ENCODE assay signal across 16 cellular contexts in the genomic region with DNA sequence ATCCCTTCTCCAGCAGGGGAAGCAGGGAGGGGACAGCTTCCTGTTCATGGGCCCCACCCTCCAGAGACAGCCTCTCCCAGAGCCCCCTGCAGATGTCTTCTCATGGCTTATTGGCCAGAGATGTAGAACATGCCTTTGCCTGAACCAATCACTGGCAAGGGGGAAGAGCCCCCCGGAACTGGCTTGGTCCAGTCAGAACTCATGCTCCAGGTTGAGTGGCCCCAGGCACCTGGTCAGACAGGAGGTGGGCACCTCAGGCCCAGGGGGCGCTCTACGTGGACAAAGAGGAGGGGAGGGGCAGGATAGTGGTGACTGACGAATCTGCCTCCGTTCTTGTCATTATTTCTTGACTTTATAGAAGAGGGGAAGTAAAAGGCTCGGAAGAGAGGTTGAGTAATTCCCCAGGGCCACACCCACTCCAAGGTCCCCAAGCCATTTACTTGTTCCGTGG. TPM values are rescaled to one million over a fixed set of nuclear protein-coding genes. Genes with fewer than 3 reads are reported as not detected.
DNase-seq lines count a peak whose midpoint lies in the region; ATAC-seq, FAIRE-seq and TF ChIP-seq lines count a peak whose summit lies in the region.
"Had no signal": no experiment of that assay in that cellular context is flagged by ENCODE, and none has a peak within 500 bp of the region (broad histone marks: within the 10 kb centered on the region; RNA-seq: fewer than 3 reads in every experiment).

No MANE protein-coding gene starts in this region.

- no peak overlapping the region for H3K9ac ChIP-seq in kidney (ENCODE audit: low read length in 2 of 2)

- intact Hi-C loops in kidney (cut with DNase I) (no loop called here), aorta (cut with DNase I) (no loop called here)

- no peak for FAIRE-seq in kidney (lab: Jason Lieb, UNC)

- no peaks in the 10 kb centered on the region for H3K4me1 ChIP-seq in kidney (ENCODE audit: control insufficient read depth in 1 of 2, insufficient read depth in 1 of 2, low read depth in 1 of 2, low read length in 2 of 2)
- no peaks in the 10 kb centered on the region for H3K4me1 ChIP-seq in aorta (ENCODE audit: control insufficient read depth in 1 of 2, insufficient read depth in 2 of 2, low read length in 2 of 2)

- H3K9me3 Mint-ChIP-seq in activated naive CD8-positive, alpha-beta T cell treated with anti-CD3 and anti-CD28 coated beads, Interleukin-2, amount 50 U/mL, for 24 hours = no peaks in the 10 kb centered on the region
- no peaks in the 10 kb centered on the region for H3K9me3 Mint-ChIP-seq in activated naive CD8-positive, alpha-beta T cell treated with anti-CD3 and anti-CD28 coated beads for 36 hours
- H3K9me3 Mint-ChIP-seq: activated naive CD8-positive, alpha-beta T cell treated with anti-CD3 and anti-CD28 coated beads, Interleukin-2, amount 10 ng/mL, durations not matched to agents 7 days and 5 days; nephron progenitor cell had no signal

- no peak overlapping the region for H3K27ac Mint-ChIP-seq in activated naive CD8-positive, alpha-beta T cell treated with anti-CD3 and anti-CD28 coated beads, Interleukin-2, amount 50 U/mL, for 24 hours
- no peak overlapping the region for H3K27ac Mint-ChIP-seq in activated naive CD8-positive, alpha-beta T cell treated with anti-CD3 and anti-CD28 coated beads for 36 hours
- H3K27ac Mint-ChIP-seq: activated naive CD8-positive, alpha-beta T cell treated with anti-CD3 and anti-CD28 coated beads, Interleukin-2, amount 10 ng/mL, durations not matched to agents 7 days and 5 days; nephron progenitor cell had no signal

- no peaks in the 10 kb centered on the region for H3K27me3 Mint-ChIP-seq in activated naive CD8-positive, alpha-beta T cell treated with anti-CD3 and anti-CD28 coated beads, Interleukin-2, amount 50 U/mL, for 24 hours
- no peaks in the 10 kb centered on the region for H3K27me3 Mint-ChIP-seq in activated naive CD8-positive, alpha-beta T cell treated with anti-CD3 and anti-CD28 coated beads for 36 hours

- H3K36me3 ChIP-seq in kidney (ENCODE audit: control insufficient read depth in 1 of 2, insufficient read depth in 2 of 2, low read length in 2 of 2) (no peaks in the 10 kb centered on the region), aorta (ENCODE audit: control insufficient read depth in 1 of 2, insufficient read depth in 2 of 2, low read length in 1 of 2) (no peaks in the 10 kb centered on the region)
- H3K36me3 ChIP-seq: WERI-Rb-1 had no signal

- no peaks in the 10 kb centered on the region for H3K27me3 ChIP-seq in aorta (ENCODE audit: control insufficient read depth in 1 of 2, insufficient read depth in 2 of 2, low read length in 1 of 2)

- H3K4me3 Mint-ChIP-seq in activated naive CD8-positive, alpha-beta T cell treated with anti-CD3 and anti-CD28 coated beads, Interleukin-2, amount 50 U/mL, for 24 hours = no peak overlapping the region
- no peak overlapping the region for H3K4me3 Mint-ChIP-seq in activated naive CD8-positive, alpha-beta T cell treated with anti-CD3 and anti-CD28 coated beads for 36 hours
- H3K4me3 Mint-ChIP-seq: activated naive CD8-positive, alpha-beta T cell treated with anti-CD3 and anti-CD28 coated beads, Interleukin-2, amount 10 ng/mL, durations not matched to agents 7 days and 5 days; nephron progenitor cell had no signal

- H3K4me1 Mint-ChIP-seq in activated naive CD8-positive, alpha-beta T cell treated with anti-CD3 and anti-CD28 coated beads, Interleukin-2, amount 50 U/mL, for 24 hours = no peaks in the 10 kb centered on the region
- no peaks in the 10 kb centered on the region for H3K4me1 Mint-ChIP-seq in activated naive CD8-positive, alpha-beta T cell treated with anti-CD3 and anti-CD28 coated beads for 36 hours
- H3K4me1 Mint-ChIP-seq: activated naive CD8-positive, alpha-beta T cell treated with anti-CD3 and anti-CD28 coated beads, Interleukin-2, amount 10 ng/mL, durations not matched to agents 7 days and 5 days had no signal

- in situ Hi-C loops in SK-MEL-5 (cut with HindIII; ENCODE audit: low pct_unique_long_range_greater_than_20kb, low sequenced_read_pairs) = no loop called here

- H3K27ac ChIP-seq in kidney (ENCODE audit: low read depth in 2 of 2, low read length in 2 of 2) (no peak overlapping the region), aorta (ENCODE audit: low read depth in 1 of 2, low read length in 2 of 2) (no peak overlapping the region)
- H3K27ac ChIP-seq: epithelial cell of prostate, WERI-Rb-1 had no signal

- no peaks in the 10 kb centered on the region for H3K9me3 ChIP-seq in kidney (ENCODE audit: control insufficient read depth in 1 of 2, low read length in 2 of 2)
- no peaks in the 10 kb centered on the region for H3K9me3 ChIP-seq in aorta (ENCODE audit: control insufficient read depth, low read length)

- H3K4me3 ChIP-seq in kidney (ENCODE audit: low read length in 2 of 2) = no peak overlapping the region
- no peak overlapping the region for H3K4me3 ChIP-seq in aorta (ENCODE audit: low read length in 2 of 2)

- no peak for TF ChIP-seq CTCF in kidney (IDR thresholded peaks at IDR 0.05; ENCODE audit: borderline replicate concordance, extremely low read depth, insufficient read depth)

- DNase-seq in activated naive CD8-positive, alpha-beta T cell treated with anti-CD3 and anti-CD28 coated beads, Interleukin-2, amount 50 U/mL, for 24 hours = no peak
- no peak for DNase-seq in activated naive CD8-positive, alpha-beta T cell treated with anti-CD3 and anti-CD28 coated beads for 36 hours
- peak; percentile 31 for DNase-seq in SK-MEL-5 (ENCODE audit: low read depth, low spot score)
- DNase-seq in kidney = peak; percentile 66
- DNase-seq in aorta = peak; percentile 45 to 46
- no peak for DNase-seq in activated CD4-positive, CD25-positive, alpha-beta regulatory T cell (lab: John Stamatoyannopoulos, UW)
- no peak for DNase-seq in RKO (ENCODE audit: low spot score)
- DNase-seq: 8988T; activated CD8-positive, alpha-beta memory T cell treated with anti-CD3 and anti-CD28 coated beads, Interleukin-2, amount 50 U/mL, for 4 hours; activated naive CD8-positive, alpha-beta T cell treated with anti-CD3 and anti-CD28 coated beads, Interleukin-2, amount 10 ng/mL, durations not matched to agents 7 days and 5 days; NCI-H1694; nephron progenitor cell; SHP77 treated with DMSO at 0.1 percent for 48 hours; WERI-Rb-1 had no signal

- H3K36me3 Mint-ChIP-seq in activated naive CD8-positive, alpha-beta T cell treated with anti-CD3 and anti-CD28 coated beads, Interleukin-2, amount 50 U/mL, for 24 hours (ENCODE audit: low read depth) = no peaks in the 10 kb centered on the region
- H3K36me3 Mint-ChIP-seq in activated naive CD8-positive, alpha-beta T cell treated with anti-CD3 and anti-CD28 coated beads for 36 hours = no peaks in the 10 kb centered on the region
- H3K36me3 Mint-ChIP-seq: activated naive CD8-positive, alpha-beta T cell treated with anti-CD3 and anti-CD28 coated beads, Interleukin-2, amount 10 ng/mL, durations not matched to agents 7 days and 5 days had no signal

- ATAC-seq in activated naive CD8-positive, alpha-beta T cell treated with anti-CD3 and anti-CD28 coated beads, Interleukin-2, amount 50 U/mL, for 24 hours = peak; percentile 20
- ATAC-seq in aorta (ENCODE audit: low FRiP score) = no peak
- ATAC-seq in GM21737 (IDR thresholded peaks at IDR 0.05; ENCODE audit: unreplicated experiment) = no peak

- WGBS in aorta, 2 donors = 61 to 66% methylated on average over 7 of the region's 7 CpGs

RNA-seq across cellular contexts. Expression of a gene that starts 23.6 kb away (rescaled TPM):
- total RNA-seq in activated naive CD8-positive, alpha-beta T cell treated with anti-CD3 and anti-CD28 coated beads for 36 hours = 10 to 100 TPM; 16.7 to 18.7 TPM
- 48.8 and 50.4 TPM in 2 replicates for total RNA-seq in SK-MEL-5 (2014; rRNA removed; shearing (Covaris generic))
- 27.3 and 44.3 TPM in 2 replicates for polyA plus RNA-seq in SK-MEL-5 (2015; cell fraction: cytosol; rRNA removed)
- 23.9 and 34.0 TPM in 2 replicates for polyA plus RNA-seq in SK-MEL-5 (2015; cell fraction: nucleus; rRNA removed)
- total RNA-seq in kidney (32.5 TPM), aorta (1 to 10 TPM in 1 of 2 donors, under 1 TPM in 1; 0.94 to 2.6 TPM)
- polyA plus RNA-seq in kidney (ENCODE audit: insufficient read depth, low read depth, low replicate concordance) (10.0 TPM), aorta (1 to 10 TPM in 1 of 2 donors, under 1 TPM in 1; 0.15 to 1.9 TPM)

Comparison
In these comparisons a context has a peak if more than half of its experiments do, and no peak if none do; other contexts are left out.
1. DNase-seq: peak in SK-MEL-5 (single experiment), kidney (single experiment) and aorta (2 of 2); none in activated naive CD8-positive, alpha-beta T cell treated with anti-CD3 and anti-CD28 coated beads, Interleukin-2, amount 50 U/mL, for 24 hours (single experiment), activated naive CD8-positive, alpha-beta T cell treated with anti-CD3 and anti-CD28 coated beads for 36 hours (single experiment), activated CD4-positive, CD25-positive, alpha-beta regulatory T cell (0 of 4) and RKO (single experiment).